ENCODE assay signal across 21 cellular contexts in genomic region chr10:25786181-25786580, GRCh38.
DNase-seq lines count a peak whose midpoint lies in the region; ATAC-seq, FAIRE-seq and TF ChIP-seq lines count a peak whose summit lies in the region.
"Had no signal": no experiment of that assay in that cellular context is flagged by ENCODE, and none has a peak within 500 bp of the region (broad histone marks: within the 10 kb centered on the region; RNA-seq: fewer than 3 reads in every experiment).

No MANE protein-coding gene starts in this region.

- no peak overlapping the region for H3K4me3 ChIP-seq in pancreas
- H3K4me3 ChIP-seq: MG63, Peyer's patch had no signal

- no peak for FAIRE-seq in pancreas (lab: Jason Lieb, UNC)
- FAIRE-seq: A204.1, D721Med, GM18507 had no signal

- peaks cover 0 to 5% (median 0%) of the 10 kb centered on the region in 3 donors for H3K4me1 ChIP-seq in pancreas
- H3K4me1 ChIP-seq: Peyer's patch had no signal

- H3K36me3 ChIP-seq in pancreas: no peaks in the 10 kb centered on the region
- H3K36me3 ChIP-seq: MG63, Peyer's patch had no signal

- no peaks in the 10 kb centered on the region for H3K27me3 ChIP-seq in pancreas
- H3K27me3 ChIP-seq: MG63, Peyer's patch had no signal

- ATAC-seq in pancreas: peak in 3 of 4 donors; percentile 59 to 71 (median 61)
- no peak for ATAC-seq in HG03342 (IDR thresholded peaks at IDR 0.05; ENCODE audit: unreplicated experiment)
- ATAC-seq in GM19395 (IDR thresholded peaks at IDR 0.05; ENCODE audit: unreplicated experiment): no peak
- ATAC-seq: T-cell had no signal

- H3K9me3 ChIP-seq in pancreas: no peaks in the 10 kb centered on the region
- H3K9me3 ChIP-seq: MG63, Peyer's patch had no signal

- DNase-seq in NCI-H2196 (lab: John Stamatoyannopoulos, UW; ENCODE audit: unreplicated experiment) (peak; percentile 21), NCI-H2196 treated with DMSO at 0.1 percent for 48 hours (lab: John Stamatoyannopoulos, UW; ENCODE audit: unreplicated experiment) (no peak), NCI-H446 treated with DMSO at 0.1 percent for 48 hours (lab: John Stamatoyannopoulos, UW) (peak; percentile 2), astrocyte of the hippocampus (ENCODE audit: low read depth, low spot score) (peak; percentile 18), pancreas (peak in 2 of 6 donors; percentile 4 to 15), OCI-M1 (lab: John Stamatoyannopoulos, UW) (no peak)
- DNase-seq: DMS53; GDM1; MG63; NCI-H1048; NCI-H2081 treated with DMSO at 0.1 percent for 48 hours; NCI-H345; NCI-H524 treated with DMSO at 0.1 percent for 48 hours; NK-92 treated with Interleukin-12 subunit alpha and Interleukin-12 subunit beta, amount 100 ng/mL, for 24 hours; Peyer's patch; T-cell had no signal

- intact Hi-C loops in pancreas (cut with DNase I): no loop called here

- H3K27ac ChIP-seq in pancreas: no peak overlapping the region
- H3K27ac ChIP-seq: Peyer's patch had no signal

- WGBS in pancreas, 2 donors: 20 to 22% methylated on average over 3 of the region's 3 CpGs

- TF ChIP-seq CTCF in pancreas (IDR thresholded peaks at IDR 0.05): no peak

Comparison
In these comparisons a context has a peak if more than half of its experiments do, and no peak if none do; other contexts are left out.
1. DNase-seq: peak in NCI-H2196 (single experiment), NCI-H446 treated with DMSO at 0.1 percent for 48 hours (single experiment) and astrocyte of the hippocampus (single experiment); none in NCI-H2196 treated with DMSO at 0.1 percent for 48 hours (single experiment) and OCI-M1 (single experiment).
2. ATAC-seq: peak in pancreas (3 of 4); none in HG03342 (single experiment) and GM19395 (single experiment).